Comparison of ENCODE assay signal across 8 cellular contexts in the genomic region with DNA sequence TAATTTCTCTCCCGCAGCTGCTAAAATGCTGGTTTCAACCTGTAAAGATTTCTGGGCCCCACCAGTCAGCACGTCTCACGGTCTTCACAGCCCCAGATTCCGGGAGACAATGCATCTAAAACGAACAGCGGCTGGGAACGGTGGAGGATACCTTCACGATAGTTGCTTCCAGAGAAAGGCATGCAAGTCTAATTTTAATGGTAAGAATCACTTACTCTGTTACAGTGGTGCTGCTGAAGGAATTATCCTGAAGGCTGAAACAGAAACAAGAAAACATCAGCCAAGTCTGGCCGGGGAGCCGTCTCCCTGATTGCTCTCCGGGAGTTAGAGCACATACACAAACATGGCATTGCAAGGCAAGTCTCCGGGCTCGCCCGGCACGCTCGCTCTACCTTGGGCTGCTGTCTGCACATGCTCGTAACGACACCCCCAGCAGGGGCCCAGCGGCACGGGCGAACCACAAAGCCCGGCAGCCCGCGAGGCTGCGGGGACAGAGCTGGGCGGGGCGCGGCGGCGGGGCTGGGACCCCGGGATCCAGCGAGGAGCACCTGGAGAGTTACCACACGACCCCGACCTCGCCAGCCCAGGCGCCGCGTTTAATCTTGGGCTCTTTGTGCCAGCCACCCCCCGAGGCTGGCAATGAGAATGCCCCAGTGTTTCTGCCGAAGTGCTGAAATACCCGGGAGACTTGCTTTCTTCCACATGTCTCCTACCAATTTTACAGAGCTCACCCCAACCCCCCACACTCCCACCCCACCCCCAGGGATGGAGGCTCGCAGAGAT. TPM values are rescaled to one million over a fixed set of nuclear protein-coding genes. Genes with fewer than 3 reads are reported as not detected.
DNase-seq lines count a peak whose midpoint lies in the region; ATAC-seq and TF ChIP-seq lines count a peak whose summit lies in the region.

A gene (minus strand): TSS at position 366 of the 783 bp plus-strand sequence. CDS start 89 bp downstream, at position 277.

- H3K9me3 Mint-ChIP-seq in stimulated activated effector memory CD8-positive, alpha-beta T cell treated with anti-CD3 and anti-CD28 coated beads, Interleukin-12 subunit alpha, Interleukin-12 subunit beta, amount 100 ng/mL, for 72 hours: no peaks in the 10 kb centered on the region

- H3K27ac Mint-ChIP-seq in stimulated activated effector memory CD8-positive, alpha-beta T cell treated with anti-CD3 and anti-CD28 coated beads, Interleukin-12 subunit alpha, Interleukin-12 subunit beta, amount 100 ng/mL, for 72 hours: no peak within 1 kb of the TSS

- no peaks in the 10 kb centered on the region for H3K36me3 ChIP-seq in Peyer's patch

- peak within 1 kb of the TSS; percentile 36 to 54 (median 45) for H3K4me3 ChIP-seq in Peyer's patch

- H3K36me3 Mint-ChIP-seq in stimulated activated effector memory CD8-positive, alpha-beta T cell treated with anti-CD3 and anti-CD28 coated beads, Interleukin-12 subunit alpha, Interleukin-12 subunit beta, amount 100 ng/mL, for 72 hours: no peaks in the 10 kb centered on the region

- peaks cover 0 to 4% (median 0%) of the 10 kb centered on the region in 4 donors for H3K4me1 ChIP-seq in Peyer's patch

- H3K27me3 ChIP-seq in Peyer's patch: no peaks in the 10 kb centered on the region

- H3K4me1 Mint-ChIP-seq in stimulated activated effector memory CD8-positive, alpha-beta T cell treated with anti-CD3 and anti-CD28 coated beads, Interleukin-12 subunit alpha, Interleukin-12 subunit beta, amount 100 ng/mL, for 72 hours: no peaks in the 10 kb centered on the region

- H3K27ac ChIP-seq in Peyer's patch (peak within 1 kb of the TSS; percentile 57 to 84 (median 70)), cingulate gyrus (ENCODE audit: low read depth, low read length) (peak within 1 kb of the TSS; percentile 98)

- DNase-seq in EH (ENCODE audit: low read depth) (peak; percentile 46), Peyer's patch (peak in 2 of 3 donors; percentile 65 to 67), kidney tubule cell (ENCODE audit: low spot score) (peak; percentile 66), UCSD-AML1 (lab: John Stamatoyannopoulos, UW; ENCODE audit: unreplicated experiment) (no peak)
- DNase-seq in stimulated activated effector memory CD8-positive, alpha-beta T cell treated with anti-CD3 and anti-CD28 coated beads, Interleukin-12 subunit alpha, Interleukin-12 subunit beta, amount 100 ng/mL, for 72 hours (ENCODE audit: low spot score in 2 of 2): no peak

- no peaks in the 10 kb centered on the region for H3K9me3 ChIP-seq in Peyer's patch

- TF ChIP-seq POLR2A in Peyer's patch (IDR thresholded peaks at IDR 0.05): no peak

- TF ChIP-seq CTCF in Peyer's patch (IDR thresholded peaks at IDR 0.05): no peak

- peak within 1 kb of the TSS; percentile 35 for H3K4me3 Mint-ChIP-seq in stimulated activated effector memory CD8-positive, alpha-beta T cell treated with anti-CD3 and anti-CD28 coated beads, Interleukin-12 subunit alpha, Interleukin-12 subunit beta, amount 100 ng/mL, for 72 hours

- peak; percentile 44 for ATAC-seq in HG03175 (IDR thresholded peaks at IDR 0.05; ENCODE audit: unreplicated experiment)
- peak; percentile 70 for ATAC-seq in stimulated activated effector memory CD8-positive, alpha-beta T cell treated with anti-CD3 and anti-CD28 coated beads, Interleukin-12 subunit alpha, Interleukin-12 subunit beta, amount 100 ng/mL, for 72 hours
- no peak for ATAC-seq in GM21390 (IDR thresholded peaks at IDR 0.05; ENCODE audit: unreplicated experiment)

RNA-seq across cellular contexts. Expression of the gene that starts here (rescaled TPM):
- total RNA-seq in Peyer's patch: 10 to 100 TPM in 1 of 4 donors, 1 to 10 TPM in 3; 1.8 to 47.9 (median 5.7) TPM

Comparison
In these comparisons a context has a peak if more than half of its experiments do, and no peak if none do; other contexts are left out.
1. DNase-seq: peak in EH (single experiment), Peyer's patch (2 of 3) and kidney tubule cell (single experiment); none in stimulated activated effector memory CD8-positive, alpha-beta T cell treated with anti-CD3 and anti-CD28 coated beads, Interleukin-12 subunit alpha, Interleukin-12 subunit beta, amount 100 ng/mL, for 72 hours (0 of 2) and UCSD-AML1 (single experiment).